ENCODE assay signal across 21 cellular contexts in the genomic region with DNA sequence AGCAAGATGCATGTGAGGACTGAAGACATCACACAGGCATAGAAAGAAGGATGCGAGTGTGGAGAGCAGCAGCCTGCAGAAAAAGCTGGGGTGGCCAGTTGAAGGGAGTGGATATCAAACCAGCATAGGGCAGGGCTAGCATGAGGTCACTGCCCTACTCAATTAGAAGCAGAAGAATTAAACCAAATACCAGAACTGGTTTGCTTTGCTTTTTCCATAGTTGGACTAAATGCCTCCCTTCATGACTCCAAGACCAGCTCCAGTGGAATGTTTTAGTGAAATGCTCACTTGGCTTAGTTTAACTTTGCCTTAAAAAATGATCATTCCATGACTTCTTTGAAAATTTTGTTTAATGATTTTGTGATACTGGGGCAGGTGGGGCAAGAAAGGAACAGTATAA.
"Had no signal": no experiment of that assay in that cellular context is flagged by ENCODE, and none has a peak within 500 bp of the region (broad histone marks: within the 10 kb centered on the region; RNA-seq: fewer than 3 reads in every experiment).

No MANE protein-coding gene starts in this region.

- DNase-seq: dorsolateral prefrontal cortex; effector memory CD4-positive, alpha-beta T cell; heart left ventricle; hippocampal formation; kidney glomerular epithelial cell; mesendoderm; naive B cell; psoas muscle; retina; right lobe of liver; stimulated activated CD4-positive, alpha-beta T cell treated with anti-CD3 and anti-CD28 coated beads, Interleukin-4, amount 100 ng/mL, for 1 hour; stimulated activated CD8-positive, alpha-beta memory T cell treated with anti-CD3 and anti-CD28 coated beads, Interleukin-4, amount 100 ng/mL, for 48 hours; stimulated activated naive CD8-positive, alpha-beta T cell treated with anti-CD3 and anti-CD28 coated beads, Interleukin-15, Interleukin-2, amounts not matched to agents 100 U/mL and 50 U/mL, for 24 hours; thyroid gland; upper lobe of left lung had no signal

- ATAC-seq: heart left ventricle; psoas muscle; right lobe of liver; stimulated activated effector memory CD8-positive, alpha-beta T cell treated with anti-CD3 and anti-CD28 coated beads, Interleukin-12 subunit alpha, Interleukin-12 subunit beta, amount 100 ng/mL, for 72 hours; stimulated activated naive CD8-positive, alpha-beta T cell treated with anti-CD3 and anti-CD28 coated beads, Interleukin-15, Interleukin-2, amounts not matched to agents 100 U/mL and 50 U/mL, for 24 hours had no signal

- H3K4me1 ChIP-seq: right lobe of liver, thyroid gland, vagina had no signal

- H3K36me3 ChIP-seq: esophagus muscularis mucosa, heart left ventricle, neutrophil, right lobe of liver, suprapubic skin, thyroid gland, upper lobe of left lung, vagina had no signal

- H3K27me3 ChIP-seq: dorsolateral prefrontal cortex, esophagus muscularis mucosa, heart left ventricle, neutrophil, right lobe of liver, suprapubic skin, thyroid gland, upper lobe of left lung, vagina had no signal

- H3K9me3 ChIP-seq: esophagus muscularis mucosa, heart left ventricle, neutrophil, psoas muscle, right lobe of liver, suprapubic skin, thyroid gland, upper lobe of left lung, vagina had no signal

- H3K4me3 ChIP-seq: coronary artery, dorsolateral prefrontal cortex, esophagus muscularis mucosa, heart left ventricle, psoas muscle, right lobe of liver, suprapubic skin, thyroid gland, upper lobe of left lung, vagina had no signal
